15 cellular contexts compared by ENCODE assay signal in genomic region chr5:175603987-175604739, GRCh38. TPM values are rescaled to one million over a fixed set of nuclear protein-coding genes. Genes with fewer than 3 reads are reported as not detected.
"Had no signal": no experiment of that assay in that cellular context is flagged by ENCODE, and none has a peak within 500 bp of the region (broad histone marks: within the 10 kb centered on the region; RNA-seq: fewer than 3 reads in every experiment).

No MANE protein-coding gene starts in this region.

- H3K27me3 ChIP-seq: gastrocnemius medialis had no signal

- H3K4me3 ChIP-seq: gastrocnemius medialis, lung, psoas muscle, suprapubic skin had no signal

- ATAC-seq: activated CD8-positive, alpha-beta T cell treated with anti-CD3 and anti-CD28 coated beads, Interleukin-2, amount 10 ng/mL, durations not matched to agents 7 days and 5 days; gastrocnemius medialis; psoas muscle; sciatic nerve had no signal

- H3K4me1 ChIP-seq: gastrocnemius medialis, psoas muscle, suprapubic skin had no signal

- DNase-seq: activated CD4-positive, alpha-beta T cell treated with anti-CD3 and anti-CD28 coated beads, Interleukin-2, amount 10 ng/mL, durations not matched to agents 24 days and 14 days; activated CD4-positive, CD25-positive, alpha-beta regulatory T cell; activated CD8-positive, alpha-beta memory T cell treated with anti-CD3 and anti-CD28 coated beads, Interleukin-2, amount 50 U/mL, for 4 hours; activated CD8-positive, alpha-beta T cell treated with anti-CD3 and anti-CD28 coated beads, Interleukin-2, amount 10 ng/mL, durations not matched to agents 7 days and 5 days; activated effector memory CD4-positive, alpha-beta T cell treated with anti-CD3 and anti-CD28 coated beads, Interleukin-2, amount 50 U/mL, for 16 hours; activated T-cell treated with anti-CD3 and anti-CD28 coated beads, Interleukin-2, amount 50 U/mL, for 48 hours; erythroblast; gastrocnemius medialis; immature natural killer cell; psoas muscle; T-helper 2 cell had no signal

- H3K9me3 ChIP-seq: gastrocnemius medialis, psoas muscle, suprapubic skin had no signal

- H3K36me3 ChIP-seq: gastrocnemius medialis, suprapubic skin had no signal

- H3K27ac ChIP-seq: gastrocnemius medialis, psoas muscle, suprapubic skin had no signal

RNA-seq across cellular contexts. Expression of gene HRH2, which starts 53.7 kb away (rescaled TPM):
- total RNA-seq: osteocyte had no signal
